27 cellular contexts compared by ENCODE assay signal in genomic region chr12:51378749-51379148, GRCh38. TPM values are rescaled to one million over a fixed set of nuclear protein-coding genes. Genes with fewer than 3 reads are reported as not detected.
"Had no signal": no experiment of that assay in that cellular context is flagged by ENCODE, and none has a peak within 500 bp of the region (broad histone marks: within the 10 kb centered on the region; RNA-seq: fewer than 3 reads in every experiment).

No MANE protein-coding gene starts in this region.

- H3K4me3 Mint-ChIP-seq: activated naive CD4-positive, alpha-beta T cell treated with anti-CD3 and anti-CD28 coated beads, Interleukin-2, amount 50 U/mL, for 24 hours; immature natural killer cell; natural killer cell treated with Interleukin-12 subunit alpha and Interleukin-12 subunit beta and Interleukin-15 and Interleukin-18, amount 100 ng/mL, for 72 hours; T-helper 1 cell treated with Interleukin-12 subunit alpha and Interleukin-12 subunit beta and Interleukin-4 antibody, amounts not matched to agents 30 μg/mL and 1 μg/mL, for 36 hours had no signal

- H3K27ac Mint-ChIP-seq: activated naive CD4-positive, alpha-beta T cell treated with anti-CD3 and anti-CD28 coated beads, Interleukin-2, amount 50 U/mL, for 24 hours; T-helper 1 cell treated with Interleukin-12 subunit alpha and Interleukin-12 subunit beta and Interleukin-4 antibody, amounts not matched to agents 30 μg/mL and 1 μg/mL, for 36 hours had no signal

- H3K9me3 ChIP-seq: left lung, neutrophil, ovary, prostate gland, testis, uterus had no signal

- H3K27me3 ChIP-seq: brain microvascular endothelial cell, foreskin keratinocyte, left lung, neutrophil, ovary, testis, uterus had no signal

- H3K27ac ChIP-seq: brain microvascular endothelial cell, foreskin keratinocyte, left lung, neutrophil, ovary, prostate gland, testis, uterus had no signal

- H3K27me3 Mint-ChIP-seq: activated naive CD4-positive, alpha-beta T cell treated with anti-CD3 and anti-CD28 coated beads, Interleukin-2, amount 50 U/mL, for 24 hours; natural killer cell treated with Interleukin-12 subunit alpha and Interleukin-12 subunit beta and Interleukin-15 and Interleukin-18, amount 100 ng/mL, for 72 hours had no signal

- H3K36me3 ChIP-seq: brain microvascular endothelial cell, neutrophil, ovary, prostate gland, uterus had no signal

- DNase-seq: activated CD4-positive, alpha-beta T cell treated with anti-CD3 and anti-CD28 coated beads for 4 hours; activated CD4-positive, alpha-beta T cell treated with anti-CD3 and anti-CD28 coated beads, Interleukin-2, amount 50 U/mL, for 48 hours; activated CD4-positive, CD25-positive, alpha-beta regulatory T cell; activated gamma-delta T cell treated with Interleukin-2 at 50 U/mL for 16 hours; anterior cingulate cortex; brain microvascular endothelial cell; caudate nucleus; dermis blood vessel endothelial cell; effector CD8-positive, alpha-beta T cell; foreskin keratinocyte; immature natural killer cell; kidney glomerular epithelial cell; left lung; ovary; right cardiac atrium; stimulated activated CD4-positive, alpha-beta T cell treated with anti-CD3 and anti-CD28 coated beads, Interleukin-4, amount 100 ng/mL, for 4 hours; T1000; testis; trophoblast cell; uterus had no signal

- H3K4me1 ChIP-seq: left lung, prostate gland, testis, uterus had no signal

- H3K9me3 Mint-ChIP-seq: activated naive CD4-positive, alpha-beta T cell treated with anti-CD3 and anti-CD28 coated beads, Interleukin-2, amount 50 U/mL, for 24 hours; immature natural killer cell; natural killer cell treated with Interleukin-12 subunit alpha and Interleukin-12 subunit beta and Interleukin-15 and Interleukin-18, amount 100 ng/mL, for 72 hours; T-helper 1 cell treated with Interleukin-12 subunit alpha and Interleukin-12 subunit beta and Interleukin-4 antibody, amounts not matched to agents 30 μg/mL and 1 μg/mL, for 36 hours had no signal

- H3K4me3 ChIP-seq: left lung, lung, ovary, prostate gland, testis, uterus had no signal

- ATAC-seq: foreskin keratinocyte; left lung; natural killer cell treated with Interleukin-12 subunit alpha and Interleukin-12 subunit beta and Interleukin-15 and Interleukin-18, amount 100 ng/mL, for 72 hours; right cardiac atrium had no signal

RNA-seq across cellular contexts. Expression of gene CELA1, which starts 32.3 kb away (rescaled TPM):
- total RNA-seq: dermis blood vessel endothelial cell, foreskin keratinocyte, left lung, lung, ovary, prostate gland, uterus had no signal
- polyA plus RNA-seq: esophagus, foreskin keratinocyte, ovary, right cardiac atrium had no signal

RNA-seq across cellular contexts. Expression of gene BIN2, which starts 54.8 kb away (rescaled TPM):
- total RNA-seq: dermis blood vessel endothelial cell, foreskin keratinocyte had no signal
- polyA plus RNA-seq: foreskin keratinocyte had no signal
